In the genomic region with DNA sequence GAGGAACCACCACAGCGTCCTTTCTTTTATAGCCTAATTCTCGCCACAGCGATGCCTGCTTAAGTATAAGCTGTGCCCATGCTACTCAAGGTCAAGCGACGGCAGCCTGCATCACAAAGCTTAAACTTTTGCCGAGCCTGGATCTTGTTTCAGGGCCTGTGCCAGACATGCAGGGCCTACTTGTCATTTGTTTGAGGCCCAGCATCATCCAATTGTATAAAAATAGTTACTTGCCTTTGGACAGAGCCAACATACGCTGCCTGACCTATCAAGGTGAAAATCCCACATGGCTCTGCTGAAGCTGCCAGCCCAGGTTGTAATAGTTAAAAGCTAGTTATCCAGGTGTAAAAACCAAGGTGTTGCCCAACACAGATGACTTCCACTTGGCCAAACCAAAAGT, we compare ENCODE assay signal across 14 cellular contexts.
A peak's percentile ranks its signal among the peaks of the same experiment; 100 is the strongest.
DNase-seq lines count a peak whose midpoint lies in the region; ATAC-seq, FAIRE-seq and TF ChIP-seq lines count a peak whose summit lies in the region.
"Had no signal": no experiment of that assay in that cellular context is flagged by ENCODE, and none has a peak within 500 bp of the region (broad histone marks: within the 10 kb centered on the region; RNA-seq: fewer than 3 reads in every experiment).

No MANE protein-coding gene starts in this region.

- peak; percentile 17 for FAIRE-seq in GM12892 (lab: Jason Lieb, UNC)

- H3K4me3 ChIP-seq in BLaER1 treated with 17β-estradiol and CSF1 and Interleukin-3, amounts not matched to agents 10 nM and 100 nM, result peak overlapping the region in 1 of 10 experiments; percentile 20; a peak in 1 of 20 replicates
- H3K4me3 ChIP-seq in transverse colon, result no peak overlapping the region

- H3K4me1 ChIP-seq in BLaER1 treated with 17β-estradiol and CSF1 and Interleukin-3, amounts not matched to agents 10 nM and 100 nM, result peaks cover 65 to 100% (median 96%) of the 10 kb centered on the region in 10 experiments
- H3K4me1 ChIP-seq in transverse colon, result peaks cover 0 to 33% (median 10%) of the 10 kb centered on the region in 4 donors

- H3K4me3 Mint-ChIP-seq in activated naive CD8-positive, alpha-beta T cell treated with anti-CD3 and anti-CD28 coated beads, Interleukin-2, amount 50 U/mL, for 24 hours, result peak overlapping the region; percentile 5
- peak overlapping the region in 2 of 10 donors; percentile 37 to 42 for H3K4me3 Mint-ChIP-seq in naive thymus-derived CD8-positive, alpha-beta T cell
- H3K4me3 Mint-ChIP-seq in T-helper 2 cell treated with Interferon-gamma antibody and Interleukin-4, amounts not matched to agents 5 μg/mL and 100 μg/mL, for 36 hours, result no peak overlapping the region
- H3K4me3 Mint-ChIP-seq: mesothelial cell of epicardium had no signal

- 81 to 100% methylated on average over 3 to 7 of the region's 7 CpGs for WGBS in transverse colon (ENCODE audit: low coverage in 1 of 2), 2 donors

- TF ChIP-seq EP300 in transverse colon (IDR thresholded peaks at IDR 0.05; ENCODE audit: low read depth), result no peak

- peak overlapping the region in 9 of 11 experiments; percentile 6 to 38 (median 17); a peak in 11 of 22 replicates for H3K27ac ChIP-seq in BLaER1 treated with 17β-estradiol and CSF1 and Interleukin-3, amounts not matched to agents 10 nM and 100 nM
- H3K27ac ChIP-seq in transverse colon, result peak overlapping the region in 1 of 4 donors; percentile 9

- intact Hi-C loops in transverse colon (cut with DNase I; ENCODE audit: low total_unique reads), result loop anchor here (10.0 kb wide), 2 partner anchors 118 to 428 kb away; no protein-coding TSS in a partner anchor

- no peaks in the 10 kb centered on the region for H3K9me3 Mint-ChIP-seq in activated naive CD8-positive, alpha-beta T cell treated with anti-CD3 and anti-CD28 coated beads, Interleukin-2, amount 50 U/mL, for 24 hours
- no peaks in the 10 kb centered on the region for H3K9me3 Mint-ChIP-seq in naive thymus-derived CD8-positive, alpha-beta T cell
- no peaks in the 10 kb centered on the region for H3K9me3 Mint-ChIP-seq in T-helper 2 cell treated with Interferon-gamma antibody and Interleukin-4, amounts not matched to agents 5 μg/mL and 100 μg/mL, for 36 hours
- H3K9me3 Mint-ChIP-seq: mesothelial cell of epicardium had no signal

- ATAC-seq in activated naive CD8-positive, alpha-beta T cell treated with anti-CD3 and anti-CD28 coated beads, Interleukin-2, amount 50 U/mL, for 24 hours, result no peak
- no peak for ATAC-seq in naive thymus-derived CD8-positive, alpha-beta T cell

- peak overlapping the region; percentile 68 for H3K27ac Mint-ChIP-seq in activated naive CD8-positive, alpha-beta T cell treated with anti-CD3 and anti-CD28 coated beads, Interleukin-2, amount 50 U/mL, for 24 hours
- peak overlapping the region in 8 of 10 donors; percentile 0 to 80 (median 44) for H3K27ac Mint-ChIP-seq in naive thymus-derived CD8-positive, alpha-beta T cell
- no peak overlapping the region for H3K27ac Mint-ChIP-seq in T-helper 2 cell treated with Interferon-gamma antibody and Interleukin-4, amounts not matched to agents 5 μg/mL and 100 μg/mL, for 36 hours
- H3K27ac Mint-ChIP-seq: mesothelial cell of epicardium had no signal

- no peak for DNase-seq in GM12892 (ENCODE audit: insufficient read length)
- DNase-seq in activated naive CD8-positive, alpha-beta T cell treated with anti-CD3 and anti-CD28 coated beads, Interleukin-2, amount 50 U/mL, for 24 hours, result no peak
- DNase-seq in naive thymus-derived CD8-positive, alpha-beta T cell, result no peak
- no peak for DNase-seq in HPDE6-E6E7 (ENCODE audit: extremely low spot score)
- no peak for DNase-seq in transverse colon
- DNase-seq in dermis blood vessel endothelial cell, result no peak
- no peak for DNase-seq in T-helper 2 cell treated with Interferon-gamma antibody and Interleukin-4, amounts not matched to agents 5 μg/mL and 100 μg/mL, for 36 hours (ENCODE audit: low spot score)
- DNase-seq: activated CD4-positive, alpha-beta T cell treated with anti-CD3 and anti-CD28 coated beads, Interleukin-2, amount 50 U/mL, for 1 hour; AML-193; islet precursor cell; NCI-H187; SIG-M5 had no signal

- peaks cover 33% of the 10 kb centered on the region for H3K36me3 Mint-ChIP-seq in activated naive CD8-positive, alpha-beta T cell treated with anti-CD3 and anti-CD28 coated beads, Interleukin-2, amount 50 U/mL, for 24 hours (ENCODE audit: low read depth)
- H3K36me3 Mint-ChIP-seq in naive thymus-derived CD8-positive, alpha-beta T cell, result peaks cover 0 to 37% (median 0%) of the 10 kb centered on the region in 3 donors
- H3K36me3 Mint-ChIP-seq in T-helper 2 cell treated with Interferon-gamma antibody and Interleukin-4, amounts not matched to agents 5 μg/mL and 100 μg/mL, for 36 hours (ENCODE audit: low read depth), result peaks cover 21% of the 10 kb centered on the region

- in situ Hi-C loops in transverse colon (cut with MboI; ENCODE audit: low pct_ligation_motif_present in 1 of 4, low pct_unique_long_range_greater_than_20kb in 1 of 4, low sequenced_read_pairs in 3 of 4), result loop anchor here (5.0 to 10.0 kb wide), 5 partner anchors 138 to 228 kb away; a partner anchor contains a TSS

- H3K4me1 Mint-ChIP-seq in activated naive CD8-positive, alpha-beta T cell treated with anti-CD3 and anti-CD28 coated beads, Interleukin-2, amount 50 U/mL, for 24 hours, result peaks cover 86% of the 10 kb centered on the region
- H3K4me1 Mint-ChIP-seq in naive thymus-derived CD8-positive, alpha-beta T cell, result peaks cover 40 to 82% (median 73%) of the 10 kb centered on the region in 4 donors
- peaks cover 52% of the 10 kb centered on the region for H3K4me1 Mint-ChIP-seq in T-helper 2 cell treated with Interferon-gamma antibody and Interleukin-4, amounts not matched to agents 5 μg/mL and 100 μg/mL, for 36 hours (ENCODE audit: low read depth)

- no peaks in the 10 kb centered on the region for H3K27me3 ChIP-seq in BLaER1 treated with 17β-estradiol and CSF1 and Interleukin-3, amounts not matched to agents 10 nM and 100 nM
- no peaks in the 10 kb centered on the region for H3K27me3 ChIP-seq in transverse colon

- no peak for TF ChIP-seq CTCF in transverse colon (IDR thresholded peaks at IDR 0.05)

- peaks cover 5 to 67% (median 40%) of the 10 kb centered on the region in 11 experiments; a peak in 17 of 22 replicates for H3K36me3 ChIP-seq in BLaER1 treated with 17β-estradiol and CSF1 and Interleukin-3, amounts not matched to agents 10 nM and 100 nM
- no peaks in the 10 kb centered on the region for H3K36me3 ChIP-seq in transverse colon

- H3K4me2 ChIP-seq in BLaER1 treated with 17β-estradiol and CSF1 and Interleukin-3, amounts not matched to agents 10 nM and 100 nM, result peak overlapping the region; percentile 60 to 81 (median 69); a peak in 21 of 22 replicates

- POLR2A ChIA-PET in naive thymus-derived CD8-positive, alpha-beta T cell (lab: Charles Lee), result interaction anchor here (1.3 to 1.6 kb wide), 4 partner anchors 108 to 143 kb away, joined by 3 to 15 read pairs (median 9); a partner anchor contains a TSS

- peak overlapping the region in 3 of 11 experiments; percentile 5 to 23 (median 6); a peak in 3 of 22 replicates for H3K9ac ChIP-seq in BLaER1 treated with 17β-estradiol and CSF1 and Interleukin-3, amounts not matched to agents 10 nM and 100 nM

- peaks cover 22 to 94% (median 78%) of the 10 kb centered on the region in 11 experiments; a peak in 21 of 22 replicates for H4K20me1 ChIP-seq in BLaER1 treated with 17β-estradiol and CSF1 and Interleukin-3, amounts not matched to agents 10 nM and 100 nM

- H3K27me3 Mint-ChIP-seq in activated naive CD8-positive, alpha-beta T cell treated with anti-CD3 and anti-CD28 coated beads, Interleukin-2, amount 50 U/mL, for 24 hours, result no peaks in the 10 kb centered on the region
- no peaks in the 10 kb centered on the region for H3K27me3 Mint-ChIP-seq in naive thymus-derived CD8-positive, alpha-beta T cell
- no peaks in the 10 kb centered on the region for H3K27me3 Mint-ChIP-seq in T-helper 2 cell treated with Interferon-gamma antibody and Interleukin-4, amounts not matched to agents 5 μg/mL and 100 μg/mL, for 36 hours (ENCODE audit: low read depth)

- no peak for TF ChIP-seq POLR2A in GM12892 (IDR thresholded peaks at IDR 0.05; ENCODE audit: low read depth, low read length)
- no peak for TF ChIP-seq POLR2A in transverse colon (IDR thresholded peaks at IDR 0.05)

- H3K9me3 ChIP-seq in BLaER1 treated with 17β-estradiol and CSF1 and Interleukin-3, amounts not matched to agents 10 nM and 100 nM (replicated peaks in 1 of 11), result no peaks in the 10 kb centered on the region
- no peaks in the 10 kb centered on the region for H3K9me3 ChIP-seq in transverse colon
